In the genomic region with DNA sequence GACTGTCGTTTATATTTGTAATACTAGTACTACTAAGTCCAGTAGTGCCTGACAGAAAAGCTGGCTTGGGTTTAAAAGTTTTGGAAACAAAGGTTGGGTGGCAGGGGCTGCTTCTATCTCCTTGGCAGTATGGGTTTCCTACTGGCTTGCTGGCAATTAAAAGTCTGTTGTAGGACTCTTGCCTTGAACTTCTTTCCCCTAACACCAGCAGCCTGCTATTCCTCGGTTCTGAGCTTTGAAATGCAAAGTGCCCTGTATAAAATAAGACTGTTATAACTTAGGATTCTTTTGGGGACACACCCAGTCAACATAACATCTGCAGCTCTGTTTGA, we compare ENCODE assay signal across 10 cellular contexts. TPM values are rescaled to one million over a fixed set of nuclear protein-coding genes. Genes with fewer than 3 reads are reported as not detected.
DNase-seq lines count a peak whose midpoint lies in the region; ATAC-seq lines count a peak whose summit lies in the region.
"Had no signal": no experiment of that assay in that cellular context is flagged by ENCODE, and none has a peak within 500 bp of the region (broad histone marks: within the 10 kb centered on the region; RNA-seq: fewer than 3 reads in every experiment).

No MANE protein-coding gene starts in this region.

- ATAC-seq in activated T-helper 17 cell treated with anti-CD3 and anti-CD28 coated beads, Interleukin-2, amount 50 U/mL, for 72 hours (replicated peaks), result no peak
- ATAC-seq in HG03135 (IDR thresholded peaks at IDR 0.05; ENCODE audit: unreplicated experiment), result no peak

- no peaks in the 10 kb centered on the region for H3K9me3 Mint-ChIP-seq in T-helper 2 cell treated with Interferon-gamma antibody and Interleukin-4, amounts not matched to agents 5 μg/mL and 100 μg/mL, for 36 hours
- H3K9me3 Mint-ChIP-seq in activated T-helper 17 cell treated with anti-CD3 and anti-CD28 coated beads, Interleukin-2, amount 50 U/mL, for 72 hours, result no peaks in the 10 kb centered on the region
- no peaks in the 10 kb centered on the region for H3K9me3 Mint-ChIP-seq in immature natural killer cell

- no peaks in the 10 kb centered on the region for H3K9me3 ChIP-seq in subcutaneous abdominal adipose tissue (ENCODE audit: control insufficient read depth in 5 of 5, low read length in 5 of 5)

- peak overlapping the region; percentile 96 for H3K4me3 Mint-ChIP-seq in T-helper 2 cell treated with Interferon-gamma antibody and Interleukin-4, amounts not matched to agents 5 μg/mL and 100 μg/mL, for 36 hours
- peak overlapping the region; percentile 92 for H3K4me3 Mint-ChIP-seq in activated T-helper 17 cell treated with anti-CD3 and anti-CD28 coated beads, Interleukin-2, amount 50 U/mL, for 72 hours
- peak overlapping the region; percentile 91 to 98 (median 96) for H3K4me3 Mint-ChIP-seq in immature natural killer cell

- no peak overlapping the region for H3K27ac ChIP-seq in subcutaneous abdominal adipose tissue (ENCODE audit: low read depth, low read length)

- DNase-seq in T-helper 2 cell treated with Interferon-gamma antibody and Interleukin-4, amounts not matched to agents 5 μg/mL and 100 μg/mL, for 36 hours (ENCODE audit: low spot score), result no peak
- no peak for DNase-seq in T-helper 2 cell
- no peak for DNase-seq in immature natural killer cell
- no peak for DNase-seq in DMS79 (lab: John Stamatoyannopoulos, UW)
- DNase-seq in SW480 (ENCODE audit: low spot score), result no peak
- DNase-seq: NCI-H187 treated with DMSO at 0.1 percent for 48 hours had no signal

- no peaks in the 10 kb centered on the region for H3K36me3 ChIP-seq in subcutaneous abdominal adipose tissue (ENCODE audit: control insufficient read depth in 5 of 5, insufficient read depth in 5 of 5, low read length in 5 of 5)

- no peaks in the 10 kb centered on the region for H3K27me3 ChIP-seq in subcutaneous abdominal adipose tissue (ENCODE audit: control insufficient read depth in 5 of 5, insufficient read depth in 4 of 5, low read length in 5 of 5)

- peak overlapping the region; percentile 63 to 91 (median 83) for H3K4me3 ChIP-seq in subcutaneous abdominal adipose tissue (ENCODE audit: low read depth in 1 of 5, low read length in 5 of 5)

- H3K36me3 Mint-ChIP-seq in T-helper 2 cell treated with Interferon-gamma antibody and Interleukin-4, amounts not matched to agents 5 μg/mL and 100 μg/mL, for 36 hours (ENCODE audit: low read depth), result peaks cover 15% of the 10 kb centered on the region
- H3K36me3 Mint-ChIP-seq in activated T-helper 17 cell treated with anti-CD3 and anti-CD28 coated beads, Interleukin-2, amount 50 U/mL, for 72 hours (ENCODE audit: low read depth), result peaks cover 11% of the 10 kb centered on the region
- H3K36me3 Mint-ChIP-seq in immature natural killer cell, result peaks cover 0 to 3% (median 0%) of the 10 kb centered on the region in 3 donors

- no peaks in the 10 kb centered on the region for H3K27me3 Mint-ChIP-seq in T-helper 2 cell treated with Interferon-gamma antibody and Interleukin-4, amounts not matched to agents 5 μg/mL and 100 μg/mL, for 36 hours (ENCODE audit: low read depth)
- no peaks in the 10 kb centered on the region for H3K27me3 Mint-ChIP-seq in activated T-helper 17 cell treated with anti-CD3 and anti-CD28 coated beads, Interleukin-2, amount 50 U/mL, for 72 hours
- H3K27me3 Mint-ChIP-seq in immature natural killer cell (ENCODE audit: low read depth in 3 of 3), result peaks cover 1 to 7% (median 4%) of the 10 kb centered on the region in 3 donors

- peak overlapping the region; percentile 87 for H3K27ac Mint-ChIP-seq in T-helper 2 cell treated with Interferon-gamma antibody and Interleukin-4, amounts not matched to agents 5 μg/mL and 100 μg/mL, for 36 hours
- peak overlapping the region; percentile 88 for H3K27ac Mint-ChIP-seq in activated T-helper 17 cell treated with anti-CD3 and anti-CD28 coated beads, Interleukin-2, amount 50 U/mL, for 72 hours
- H3K27ac Mint-ChIP-seq in immature natural killer cell, result peak overlapping the region; percentile 75 to 97 (median 95)

- H3K9ac ChIP-seq in subcutaneous abdominal adipose tissue (ENCODE audit: low read length in 5 of 5), result peak overlapping the region in 4 of 5 donors; percentile 71 to 91 (median 79)

- H3K4me1 Mint-ChIP-seq in T-helper 2 cell treated with Interferon-gamma antibody and Interleukin-4, amounts not matched to agents 5 μg/mL and 100 μg/mL, for 36 hours (ENCODE audit: low read depth), result peaks cover 32% of the 10 kb centered on the region
- peaks cover 34% of the 10 kb centered on the region for H3K4me1 Mint-ChIP-seq in activated T-helper 17 cell treated with anti-CD3 and anti-CD28 coated beads, Interleukin-2, amount 50 U/mL, for 72 hours
- peaks cover 41 to 57% of the 10 kb centered on the region in 2 donors for H3K4me1 Mint-ChIP-seq in immature natural killer cell

- H3K4me1 ChIP-seq in subcutaneous abdominal adipose tissue (ENCODE audit: control insufficient read depth in 5 of 5, insufficient read depth in 5 of 5, low read length in 5 of 5), result peaks cover 2 to 40% (median 29%) of the 10 kb centered on the region in 5 donors

RNA-seq across cellular contexts. Expression of gene RNF169, which starts 1.3 kb away (rescaled TPM):
- 10 to 100 TPM; 14.6 to 15.8 TPM for total RNA-seq in activated T-helper 17 cell treated with anti-CD3 and anti-CD28 coated beads, Interleukin-2, amount 50 U/mL, for 72 hours
- polyA plus RNA-seq in immature natural killer cell, result 1 to 10 TPM in 2 of 3 donors, under 1 TPM in 1; 0.21 to 2.2 (median 1.6) TPM

RNA-seq across cellular contexts. Expression of gene CHRDL2, which starts 18.7 kb away (rescaled TPM):
- not detected for total RNA-seq in activated T-helper 17 cell treated with anti-CD3 and anti-CD28 coated beads, Interleukin-2, amount 50 U/mL, for 72 hours
- polyA plus RNA-seq in immature natural killer cell, result not detected
- total RNA-seq: lung microvascular endothelial cell had no signal
